22 cellular contexts compared by ENCODE assay signal in the genomic region with DNA sequence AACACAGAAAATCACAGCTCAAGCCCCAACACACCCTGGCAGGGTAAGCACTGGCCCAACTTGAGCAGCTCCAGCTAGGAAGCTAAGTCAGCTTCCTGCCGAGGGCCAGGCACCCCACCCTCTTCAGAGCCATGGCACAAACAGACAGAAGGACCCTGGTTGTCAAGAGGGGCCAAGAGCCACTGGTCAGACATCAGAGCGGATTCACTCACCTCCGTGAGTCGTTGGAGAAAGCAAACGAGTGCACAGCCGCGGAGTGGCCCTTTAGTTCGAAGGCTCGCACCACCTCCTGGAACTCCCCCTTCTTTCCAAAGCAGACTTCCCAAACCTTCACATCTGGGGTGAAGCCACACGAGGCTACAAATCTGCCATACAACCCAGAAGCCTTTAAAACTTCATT. TPM values are rescaled to one million over a fixed set of nuclear protein-coding genes. Genes with fewer than 3 reads are reported as not detected.
"Had no signal": no experiment of that assay in that cellular context is flagged by ENCODE, and none has a peak within 500 bp of the region (broad histone marks: within the 10 kb centered on the region; RNA-seq: fewer than 3 reads in every experiment).

No MANE protein-coding gene starts in this region.

- H3K4me3 ChIP-seq: K562, SJCRH30 had no signal

- H3K27me3 ChIP-seq: SJCRH30 had no signal

- H3K27ac ChIP-seq: KMS-11, SJCRH30 had no signal

- ATAC-seq: K562, Right ventricle myocardium inferior, SK-N-SH treated with all-trans-retinoic acid at 6 μM for 48 hours had no signal

- H3K9me3 ChIP-seq: SJCRH30 had no signal

- H3K4me2 ChIP-seq: KMS-11 had no signal

- DNase-seq: Kasumi-1, MM.1S, NCI-H1092 treated with DMSO at 0.1 percent for 48 hours, NCI-H1436, NCI-H187, NCI-H2029, NCI-H2081 treated with DMSO at 0.1 percent for 48 hours, NCI-H2171, NCI-H226, NCI-H446, NCI-H510A, NCI-H524 treated with DMSO at 0.1 percent for 48 hours, NCI-H69, NCI-H774, SHP77 treated with DMSO at 0.1 percent for 48 hours, SJCRH30 had no signal

RNA-seq across cellular contexts. Expression of a gene that starts 53.3 kb away (rescaled TPM):
- total RNA-seq: HT1080 had no signal
- polyA plus RNA-seq: IgD-negative memory B cell had no signal
